8 cellular contexts compared by ENCODE assay signal in the genomic region with DNA sequence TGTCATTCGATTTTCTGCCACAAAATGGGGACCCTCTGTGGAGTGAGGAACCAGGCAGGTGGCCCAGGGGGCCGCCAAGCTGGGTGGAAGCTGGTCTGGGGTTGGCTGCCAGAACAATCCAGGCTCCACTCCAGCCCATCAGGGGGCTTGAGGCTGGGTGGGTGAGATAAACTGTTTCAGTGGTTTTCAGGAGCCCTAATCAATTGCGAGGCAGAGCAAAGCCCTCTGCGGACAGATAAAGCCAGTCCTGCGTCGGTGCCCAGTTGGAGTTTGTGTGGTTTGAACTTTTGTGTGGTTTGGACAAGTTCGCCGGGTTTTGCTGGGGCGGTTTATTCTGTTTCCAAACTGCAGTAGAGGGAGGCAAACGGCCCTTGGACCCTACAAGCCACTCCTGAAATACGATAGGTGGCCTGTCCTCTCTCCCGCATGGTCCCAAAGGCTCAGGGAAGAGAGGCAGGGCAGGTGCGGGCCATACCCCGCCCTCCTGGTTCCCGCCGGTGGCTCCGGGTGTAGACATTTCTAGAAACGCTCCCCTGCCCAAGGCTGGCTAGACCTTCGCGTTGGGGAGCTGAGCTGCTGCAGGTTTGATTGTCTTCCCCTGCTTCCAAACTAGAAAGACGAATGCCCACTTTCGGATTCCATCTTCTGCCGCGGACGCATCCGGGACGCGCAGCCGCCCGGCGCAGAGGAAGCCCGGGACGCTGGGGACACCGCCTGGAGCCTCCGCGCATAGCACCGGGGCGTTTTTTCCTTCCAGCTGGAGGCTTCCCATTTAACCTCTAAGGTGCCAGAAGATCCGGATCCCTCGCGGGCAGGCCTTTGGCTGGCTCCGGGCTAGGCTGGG.
DNase-seq lines count a peak whose midpoint lies in the region; ATAC-seq and TF ChIP-seq lines count a peak whose summit lies in the region.

No MANE protein-coding gene starts in this region.

- H3K4ac ChIP-seq in trophoblast cell (ENCODE audit: low read depth, low read length): peak overlapping the region; percentile 64

- H3K9me3 ChIP-seq in SK-N-SH: no peaks in the 10 kb centered on the region
- peaks cover 5% of the 10 kb centered on the region for H3K9me3 ChIP-seq in adipocyte (ENCODE audit: control insufficient read depth, low read length)
- no peaks in the 10 kb centered on the region for H3K9me3 ChIP-seq in heart left ventricle
- H3K9me3 ChIP-seq in trophoblast cell (ENCODE audit: insufficient read depth, low read depth, low read length): no peaks in the 10 kb centered on the region
- H3K9me3 ChIP-seq in uterus: no peaks in the 10 kb centered on the region

- peak; percentile 69 for TF ChIP-seq CTCF in LNCaP clone FGC (IDR thresholded peaks at IDR 0.05; ENCODE audit: control insufficient read depth, extremely low read depth, insufficient read depth)
- peak; percentile 69 for TF ChIP-seq CTCF in SK-N-SH (IDR thresholded peaks at IDR 0.05)
- peak; percentile 47 to 76 (median 61) for TF ChIP-seq CTCF in heart left ventricle (IDR thresholded peaks at IDR 0.05)
- peak; percentile 51 to 71 (median 61) for TF ChIP-seq CTCF in uterus (IDR thresholded peaks at IDR 0.05)

- POLR2A ChIA-PET in SK-N-SH (lab: Yijun Ruan, JAX): interaction anchor here (0.6 to 1.6 kb wide), 2 partner anchors 90 to 453 kb away, joined by 3 to 6 read pairs; no protein-coding TSS in a partner anchor

- no peak overlapping the region for H3K18ac ChIP-seq in trophoblast cell (ENCODE audit: low read length)

- peak overlapping the region; percentile 66 for H2BK12ac ChIP-seq in trophoblast cell (ENCODE audit: low read length)

- no peak overlapping the region for H2AK5ac ChIP-seq in trophoblast cell (ENCODE audit: low read length)

- H3F3A ChIP-seq in SK-N-SH (replicated peaks; ENCODE audit: insufficient read depth): no peaks in the 10 kb centered on the region

- peak overlapping the region; percentile 33 for H3K4me3 ChIP-seq in LNCaP clone FGC (ENCODE audit: low read depth, low read length)
- H3K4me3 ChIP-seq in SK-N-SH (ENCODE audit: low read depth in 2 of 2, low read length in 1 of 2): peak overlapping the region; percentile 38 to 54; a peak in 3 of 4 replicates
- H3K4me3 ChIP-seq in adipocyte (ENCODE audit: low read length): peak overlapping the region; percentile 81
- H3K4me3 ChIP-seq in heart left ventricle: peak overlapping the region; percentile 4 to 63 (median 50)
- peak overlapping the region; percentile 32 for H3K4me3 ChIP-seq in trophoblast cell (ENCODE audit: low read depth, low read length)
- H3K4me3 ChIP-seq in uterus: peak overlapping the region; percentile 28 to 37

- intact Hi-C loops in heart left ventricle (cut with DNase I) (loop anchor here (2.0 to 10.0 kb wide), 17 partner anchors 89 to 534 kb away; a partner anchor contains a TSS), uterus (cut with DNase I; ENCODE audit: low total_unique reads) (loop anchor here (10.0 kb wide), 2 partner anchors 92 to 252 kb away; no protein-coding TSS in a partner anchor)

- peak; percentile 85 for TF ChIP-seq RAD21 in SK-N-SH (IDR thresholded peaks at IDR 0.05; ENCODE audit: low read length)

- TF ChIP-seq POLR2A in heart left ventricle (IDR thresholded peaks at IDR 0.05): no peak
- no peak for TF ChIP-seq POLR2A in uterus (IDR thresholded peaks at IDR 0.05)

- H3K9ac ChIP-seq in SK-N-SH (no peak overlapping the region), adipocyte (ENCODE audit: low read length) (peak overlapping the region; percentile 66), trophoblast cell (ENCODE audit: low read length) (no peak overlapping the region)

- H3K4me1 ChIP-seq in SK-N-SH (ENCODE audit: control insufficient read depth in 1 of 2, insufficient read depth in 2 of 2, low read depth in 1 of 2, low read length in 1 of 2) (peaks cover 0 to 27% of the 10 kb centered on the region in 2 experiments; a peak in 1 of 4 replicates), adipocyte (ENCODE audit: control insufficient read depth, insufficient read depth, low read length) (peaks cover 9% of the 10 kb centered on the region), heart left ventricle (peaks cover 0 to 31% (median 13%) of the 10 kb centered on the region in 12 donors), trophoblast cell (ENCODE audit: control insufficient read depth in 1 of 2, insufficient read depth in 2 of 2, low read length in 2 of 2) (peaks cover 14 to 25% of the 10 kb centered on the region in 2 experiments), uterus (no peaks in the 10 kb centered on the region)

- peaks cover 8% of the 10 kb centered on the region; the same call in 1 of the 2 replicates for H3K27me3 ChIP-seq in SK-N-SH (ENCODE audit: insufficient read depth)
- H3K27me3 ChIP-seq in adipocyte (replicated peaks; ENCODE audit: control insufficient read depth, insufficient read depth, low read length): peaks cover 12% of the 10 kb centered on the region
- H3K27me3 ChIP-seq in heart left ventricle: peaks cover 0 to 11% (median 0%) of the 10 kb centered on the region in 9 donors
- H3K27me3 ChIP-seq in trophoblast cell (ENCODE audit: insufficient read depth, low read length): no peaks in the 10 kb centered on the region
- H3K27me3 ChIP-seq in uterus: no peaks in the 10 kb centered on the region

- H3K27ac ChIP-seq in SK-N-SH (ENCODE audit: low read depth in 2 of 2, low read length in 1 of 2) (peak overlapping the region in 1 of 2 experiments; percentile 71; a peak in 1 of 4 replicates), heart left ventricle (peak overlapping the region in 11 of 12 donors; percentile 21 to 84 (median 60)), trophoblast cell (ENCODE audit: low read depth, low read length) (no peak overlapping the region), uterus (peak overlapping the region; percentile 20 to 78)

- CTCF ChIA-PET in SK-N-SH (lab: Yijun Ruan, JAX): interaction anchor here (0.5 to 1.7 kb wide), 13 partner anchors 9 to 1023 kb away, joined by 3 to 6 read pairs (median 3); no protein-coding TSS in a partner anchor

- WGBS in SK-N-SH (ENCODE audit: low lambda C conversion rate): 33% methylated on average over 12 of the region's 42 CpGs
- 11 to 21% (median 12%) methylated on average over 22 to 42 of the region's 42 CpGs for WGBS in heart left ventricle, 4 donors
- WGBS in trophoblast cell (ENCODE audit: extremely low coverage, insufficient coverage, insufficient read length): no CpG with 5 or more reads among the region's 42 CpGs

- H3K23ac ChIP-seq in trophoblast cell (ENCODE audit: low read length): no peak overlapping the region

- H3K79me2 ChIP-seq in SK-N-SH (ENCODE audit: insufficient read depth) (no peaks in the 10 kb centered on the region), trophoblast cell (ENCODE audit: control insufficient read depth, insufficient read depth, low read length, poor library complexity) (peaks cover 2% of the 10 kb centered on the region)

- no peaks in the 10 kb centered on the region for H4K20me1 ChIP-seq in SK-N-SH (ENCODE audit: insufficient read depth)

- TF ChIP-seq EP300 in SK-N-SH (IDR thresholded peaks at IDR 0.05; ENCODE audit: borderline replicate concordance in 1 of 2, low read depth in 1 of 2, low read length in 1 of 2): no peak

- H4K12ac ChIP-seq in trophoblast cell (ENCODE audit: low read depth, low read length): no peak overlapping the region

- peak overlapping the region; percentile 58 for H4K8ac ChIP-seq in trophoblast cell (ENCODE audit: low read depth, low read length)

- peak overlapping the region; percentile 82 for H2BK5ac ChIP-seq in trophoblast cell (ENCODE audit: low read depth, low read length, poor library complexity)

- DNase-seq in GM03348 (ENCODE audit: low spot score) (peak; percentile 86), LNCaP clone FGC (ENCODE audit: low read depth) (peak; percentile 7), SK-N-SH (peak; percentile 87), adipocyte (ENCODE audit: low read depth) (peak; percentile 84), heart left ventricle (peak; percentile 67 to 84 (median 70)), trophoblast cell (peak; percentile 51 to 73), uterus (peak; percentile 58 to 75)

- H3K36me3 ChIP-seq in SK-N-SH (replicated peaks in 1 of 2; ENCODE audit: control insufficient read depth in 1 of 2, insufficient read depth in 2 of 2, low read length in 1 of 2) (no peaks in the 10 kb centered on the region), adipocyte (ENCODE audit: control insufficient read depth, insufficient read depth, low read length, severe bottlenecking) (no peaks in the 10 kb centered on the region), heart left ventricle (no peaks in the 10 kb centered on the region), trophoblast cell (ENCODE audit: control insufficient read depth in 1 of 2, insufficient read depth in 2 of 2, low read length in 2 of 2) (no peaks in the 10 kb centered on the region), uterus (no peaks in the 10 kb centered on the region)

- ATAC-seq in heart left ventricle: peak; percentile 84 to 92 (median 90)
- ATAC-seq in HG02610 (IDR thresholded peaks at IDR 0.05; ENCODE audit: unreplicated experiment): no peak

- peaks cover 10% of the 10 kb centered on the region for H3K79me1 ChIP-seq in trophoblast cell (ENCODE audit: low read length)

- H2BK120ac ChIP-seq in trophoblast cell (ENCODE audit: insufficient read depth, low read length, poor library complexity): peak overlapping the region; percentile 91

- no peak overlapping the region for H2AFZ ChIP-seq in SK-N-SH (ENCODE audit: low read depth)
- peak overlapping the region; percentile 77 for H2AFZ ChIP-seq in trophoblast cell (ENCODE audit: insufficient read depth, low read length, poor library complexity)

- H4K91ac ChIP-seq in trophoblast cell (ENCODE audit: low read depth, low read length): peak overlapping the region; percentile 77

- peak overlapping the region; percentile 80 for H3K14ac ChIP-seq in trophoblast cell (ENCODE audit: low read length)

- no peaks in the 10 kb centered on the region for H3K9me2 ChIP-seq in SK-N-SH

- peak overlapping the region; percentile 71 for H3K4me2 ChIP-seq in SK-N-SH
- H3K4me2 ChIP-seq in trophoblast cell (ENCODE audit: low read length): peak overlapping the region; percentile 56

TF ChIP-seq in SK-N-SH, 30 proteins besides CTCF, POLR2A, EP300 and RAD21 (continues in another document):
- TF ChIP-seq NRF1 (IDR thresholded peaks at IDR 0.05; ENCODE audit: low read depth, low read length): peak; percentile 65
- TF ChIP-seq, protein P1, sequence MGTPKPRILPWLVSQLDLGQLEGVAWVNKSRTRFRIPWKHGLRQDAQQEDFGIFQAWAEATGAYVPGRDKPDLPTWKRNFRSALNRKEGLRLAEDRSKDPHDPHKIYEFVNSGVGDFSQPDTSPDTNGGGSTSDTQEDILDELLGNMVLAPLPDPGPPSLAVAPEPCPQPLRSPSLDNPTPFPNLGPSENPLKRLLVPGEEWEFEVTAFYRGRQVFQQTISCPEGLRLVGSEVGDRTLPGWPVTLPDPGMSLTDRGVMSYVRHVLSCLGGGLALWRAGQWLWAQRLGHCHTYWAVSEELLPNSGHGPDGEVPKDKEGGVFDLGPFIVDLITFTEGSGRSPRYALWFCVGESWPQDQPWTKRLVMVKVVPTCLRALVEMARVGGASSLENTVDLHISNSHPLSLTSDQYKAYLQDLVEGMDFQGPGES (IDR thresholded peaks at IDR 0.05; ENCODE audit: low read depth, low read length): no peak
- no peak for TF ChIP-seq JUND (IDR thresholded peaks at IDR 0.05)
- no peak for TF ChIP-seq FOXJ3 (CRISPR knock-in tag; IDR thresholded peaks at IDR 0.05)
- no peak for TF ChIP-seq FOXM1 (IDR thresholded peaks at IDR 0.05; ENCODE audit: low read depth)
- no peak for TF ChIP-seq FOSL2 (IDR thresholded peaks at IDR 0.05; ENCODE audit: borderline replicate concordance, low read depth)

Comparison
In these comparisons a context has a peak if more than half of its experiments do, and no peak if none do; other contexts are left out.
1. DNase-seq: peak in every context shown above with its lines; median percentile 87 in SK-N-SH; 86 in GM03348; 84 in adipocyte; 70 in heart left ventricle; 66 in uterus; 62 in trophoblast cell; 7 in LNCaP clone FGC.